Comparison of ENCODE assay signal across 10 cellular contexts in genomic region chr6:48110436-48111142, GRCh38. TPM values are rescaled to one million over a fixed set of nuclear protein-coding genes. Genes with fewer than 3 reads are reported as not detected.
A peak's percentile ranks its signal among the peaks of the same experiment; 100 is the strongest.
DNase-seq lines count a peak whose midpoint lies in the region; ATAC-seq and TF ChIP-seq lines count a peak whose summit lies in the region.
"Had no signal": no experiment of that assay in that cellular context is flagged by ENCODE, and none has a peak within 500 bp of the region (broad histone marks: within the 10 kb centered on the region; RNA-seq: fewer than 3 reads in every experiment).

No MANE protein-coding gene starts in this region.

- H3K27ac ChIP-seq in iPS DF 6.9 (ENCODE audit: low read length) (no peak overlapping the region), skeletal muscle tissue (ENCODE audit: low read depth, low read length) (peak overlapping the region; percentile 25), tibial nerve (peak overlapping the region in 1 of 4 donors; percentile 18)

- no peak for ATAC-seq in naive thymus-derived CD8-positive, alpha-beta T cell
- ATAC-seq: mucosa of descending colon had no signal

- peaks cover 0 to 12% (median 0%) of the 10 kb centered on the region in 9 donors for H3K9me3 Mint-ChIP-seq in naive thymus-derived CD8-positive, alpha-beta T cell

- H3K36me3 ChIP-seq in iPS DF 6.9 (ENCODE audit: control insufficient read depth, insufficient read depth, low read length) (no peaks in the 10 kb centered on the region), skeletal muscle tissue (ENCODE audit: control insufficient read depth in 3 of 3, insufficient read depth in 3 of 3, low read length in 3 of 3) (no peaks in the 10 kb centered on the region), tibial nerve (no peaks in the 10 kb centered on the region)

- TF ChIP-seq POLR2A in tibial nerve (IDR thresholded peaks at IDR 0.05), result no peak

- no peaks in the 10 kb centered on the region for H3K36me3 Mint-ChIP-seq in naive thymus-derived CD8-positive, alpha-beta T cell

- TF ChIP-seq CTCF in astrocyte of the cerebellum (IDR thresholded peaks at IDR 0.05; ENCODE audit: low read depth, low read length, missing control alignments), result no peak
- no peak for TF ChIP-seq CTCF in tibial nerve (IDR thresholded peaks at IDR 0.05)

- POLR2A ChIA-PET in naive thymus-derived CD8-positive, alpha-beta T cell (lab: Charles Lee), result no interaction called here

- H3K4me3 Mint-ChIP-seq in naive thymus-derived CD8-positive, alpha-beta T cell, result no peak overlapping the region

- H3K4me1 ChIP-seq in iPS DF 6.9 (ENCODE audit: control insufficient read depth, insufficient read depth, low read length) (peaks cover 1% of the 10 kb centered on the region; the same call in 1 of the 2 replicates), skeletal muscle tissue (ENCODE audit: control insufficient read depth in 3 of 3, insufficient read depth in 3 of 3, low read length in 3 of 3) (peaks cover 0 to 3% (median 0%) of the 10 kb centered on the region in 3 donors), tibial nerve (no peaks in the 10 kb centered on the region)

- H3K9ac ChIP-seq in skeletal muscle tissue (ENCODE audit: low read depth in 1 of 3, low read length in 3 of 3), result no peak overlapping the region

- no peaks in the 10 kb centered on the region for H3K27me3 ChIP-seq in iPS DF 6.9 (ENCODE audit: control insufficient read depth, insufficient read depth, low read length)
- no peaks in the 10 kb centered on the region for H3K27me3 ChIP-seq in skeletal muscle tissue (ENCODE audit: control insufficient read depth in 3 of 3, insufficient read depth in 3 of 3, low read length in 3 of 3)
- H3K27me3 ChIP-seq in tibial nerve, result no peaks in the 10 kb centered on the region

- H3K27ac Mint-ChIP-seq in naive thymus-derived CD8-positive, alpha-beta T cell, result no peak overlapping the region

- peak overlapping the region; percentile 40 for H3K4me3 ChIP-seq in astrocyte of the cerebellum (ENCODE audit: low read depth, low read length)
- H3K4me3 ChIP-seq in iPS DF 6.9 (ENCODE audit: low read length), result peak overlapping the region; percentile 7; the same call in 1 of the 2 replicates
- H3K4me3 ChIP-seq in skeletal muscle tissue (ENCODE audit: low read length in 3 of 3), result peak overlapping the region; percentile 11 to 37 (median 26)
- no peak overlapping the region for H3K4me3 ChIP-seq in tibial nerve
- H3K4me3 ChIP-seq: mucosa of descending colon had no signal

- no CpG with 5 or more reads among the region's 2 CpGs for WGBS in iPS DF 6.9 (ENCODE audit: insufficient coverage, insufficient read length)
- WGBS in tibial nerve, 2 donors, result 81 to 84% methylated on average over 2 of the region's 2 CpGs

- H3K9me3 ChIP-seq in iPS DF 6.9 (ENCODE audit: control insufficient read depth, insufficient read depth, low read length) (no peaks in the 10 kb centered on the region), skeletal muscle tissue (ENCODE audit: control insufficient read depth in 3 of 3, low read length in 3 of 3) (no peaks in the 10 kb centered on the region), tibial nerve (no peaks in the 10 kb centered on the region)
- H3K9me3 ChIP-seq: mucosa of descending colon had no signal

- no peak for TF ChIP-seq EP300 in tibial nerve (IDR thresholded peaks at IDR 0.05)

- no peaks in the 10 kb centered on the region for H3K4me1 Mint-ChIP-seq in naive thymus-derived CD8-positive, alpha-beta T cell

- H3K27me3 Mint-ChIP-seq in naive thymus-derived CD8-positive, alpha-beta T cell, result peaks cover 0 to 3% (median 0%) of the 10 kb centered on the region in 5 donors

- DNase-seq in HT1080 (ENCODE audit: low read depth) (peak; percentile 32), astrocyte of the cerebellum (ENCODE audit: low read depth) (no peak), iPS DF 6.9 (ENCODE audit: low read depth, low spot score) (no peak), NCI-H446 treated with DMSO at 0.1 percent for 48 hours (lab: John Stamatoyannopoulos, UW) (no peak), tibial nerve (ENCODE audit: low spot score in 2 of 2) (no peak)
- no peak for DNase-seq in naive thymus-derived CD8-positive, alpha-beta T cell
- DNase-seq: activated gamma-delta T cell; mucosa of descending colon; stimulated activated CD4-positive, alpha-beta T cell treated with anti-CD3 and anti-CD28 coated beads, Interleukin-2, amount 100 ng/mL, for 24 hours had no signal

- in situ Hi-C loops in astrocyte of the cerebellum (cut with HindIII; ENCODE audit: low sequenced_read_pairs), result no loop called here

RNA-seq across cellular contexts. Expression of gene PTCHD4, which starts 0.4 kb away (rescaled TPM):
- 9.0 and 11.9 TPM in 2 replicates for total RNA-seq in HT1080 (2014; rRNA removed; shearing (Covaris generic))
- polyA plus RNA-seq in HT1080 (2015; cell fraction: cytosol; rRNA removed), result 6.6 and 8.7 TPM in 2 replicates
- polyA plus RNA-seq in HT1080 (2015; cell fraction: nucleus; rRNA removed), result 4.7 and 6.3 TPM in 2 replicates
- total RNA-seq in skeletal muscle tissue (0.52 TPM), tibial nerve (1 to 10 TPM; 2.7 to 4.2 (median 3.0) TPM)
- total RNA-seq in naive thymus-derived CD8-positive, alpha-beta T cell, result not detected
- polyA plus RNA-seq in naive thymus-derived CD8-positive, alpha-beta T cell, result not detected

Comparison
In these comparisons a context has a peak if more than half of its experiments do, and no peak if none do; other contexts are left out.
1. H3K4me3 ChIP-seq: peak in astrocyte of the cerebellum (single experiment), iPS DF 6.9 (single experiment) and skeletal muscle tissue (3 of 3); none in tibial nerve (0 of 4).